ENCODE assay signal across 1 cellular context in genomic region chr6:18034798-18035202, GRCh38.
A peak's percentile ranks its signal among the peaks of the same experiment; 100 is the strongest.
TF ChIP-seq lines count a peak whose summit lies in the region.

No MANE protein-coding gene starts in this region.

TF ChIP-seq in HepG2, 621 proteins besides CTCF, POLR2A, EP300 and RAD21 (continued from another document and continues in another):
- TF ChIP-seq CHCHD3 (CRISPR knock-in tag; IDR thresholded peaks at IDR 0.05) (no peak), BCL6 (CRISPR knock-in tag; IDR thresholded peaks at IDR 0.05) (0 out of 2 replicates have a peak, but pooled peaks have one; percentile 26), KDM4B (CRISPR knock-in tag; IDR thresholded peaks at IDR 0.05) (no peak), NFIC (IDR thresholded peaks at IDR 0.05; ENCODE audit: low read length) (peak; percentile 55; the same call in 1 of the 2 replicates), SRSF9 (IDR thresholded peaks at IDR 0.05; ENCODE audit: borderline replicate concordance, insufficient read depth, low read depth, low read length, poor library complexity, severe bottlenecking) (no peak), SNRNP70 (IDR thresholded peaks at IDR 0.05; ENCODE audit: low read depth, low read length) (no peak), IRF9 (CRISPR knock-in tag; IDR thresholded peaks at IDR 0.05; ENCODE audit: borderline replicate concordance) (no peak), ISL2 (CRISPR knock-in tag; IDR thresholded peaks at IDR 0.05) (0 out of 2 replicates have a peak, but pooled peaks have one; percentile 34), IRF1 (CRISPR knock-in tag; IDR thresholded peaks at IDR 0.05; ENCODE audit: low read depth) (no peak), ZNF251 (CRISPR knock-in tag; IDR thresholded peaks at IDR 0.05) (no peak), TBL1XR1 (IDR thresholded peaks at IDR 0.05; ENCODE audit: borderline replicate concordance, low read length, partially characterized antibody) (peak; percentile 38), ZNF232 (CRISPR knock-in tag; IDR thresholded peaks at IDR 0.05; ENCODE audit: borderline replicate concordance) (no peak), NFAT5 (CRISPR knock-in tag; IDR thresholded peaks at IDR 0.05) (no peak), ZNF460 (CRISPR knock-in tag; IDR thresholded peaks at IDR 0.05; ENCODE audit: borderline replicate concordance) (no peak), ZNF781 (CRISPR knock-in tag; IDR thresholded peaks at IDR 0.05; ENCODE audit: borderline replicate concordance, not compliant biosample characterization) (no peak), POLR2AphosphoS2 (IDR thresholded peaks at IDR 0.05; ENCODE audit: low read depth, low read length) (no peak), ZNF607 (CRISPR knock-in tag; IDR thresholded peaks at IDR 0.05; ENCODE audit: borderline replicate concordance) (no peak), PAF1 (CRISPR knock-in tag; IDR thresholded peaks at IDR 0.05) (no peak), RBFOX2 (IDR thresholded peaks at IDR 0.05; ENCODE audit: low read depth, low read length) (no peak), HOMEZ (CRISPR knock-in tag; IDR thresholded peaks at IDR 0.05; ENCODE audit: low read depth) (peak; percentile 62; the same call in 1 of the 2 replicates), ZNF225 (CRISPR knock-in tag; IDR thresholded peaks at IDR 0.05) (no peak), ZNF670 (CRISPR knock-in tag; IDR thresholded peaks at IDR 0.05; ENCODE audit: borderline replicate concordance) (no peak), MIXL1 (CRISPR knock-in tag; IDR thresholded peaks at IDR 0.05) (no peak), SKIL (CRISPR knock-in tag; IDR thresholded peaks at IDR 0.05; ENCODE audit: borderline replicate concordance) (no peak), FIP1L1 (IDR thresholded peaks at IDR 0.05; ENCODE audit: borderline replicate concordance, insufficient read depth, low read depth, low read length) (no peak), ZUFSP (CRISPR knock-in tag; IDR thresholded peaks at IDR 0.05; ENCODE audit: borderline replicate concordance) (no peak), BCL3 (CRISPR knock-in tag; IDR thresholded peaks at IDR 0.05) (no peak), ZNF549 (CRISPR knock-in tag; IDR thresholded peaks at IDR 0.05) (0 out of 2 replicates have a peak, but pooled peaks have one; percentile 40), ARNT2 (CRISPR knock-in tag; IDR thresholded peaks at IDR 0.05; ENCODE audit: low read depth) (no peak), WIZ (CRISPR knock-in tag; IDR thresholded peaks at IDR 0.05) (no peak), HMG20B (CRISPR knock-in tag; conservative IDR thresholded peaks at IDR 0.05) (no peak), MATR3 (CRISPR knock-in tag; IDR thresholded peaks at IDR 0.05) (no peak), ZFP37 (CRISPR knock-in tag; IDR thresholded peaks at IDR 0.05; ENCODE audit: borderline replicate concordance) (no peak), DNMT1 (CRISPR knock-in tag; IDR thresholded peaks at IDR 0.05) (no peak), AGO1 (IDR thresholded peaks at IDR 0.05; ENCODE audit: low read depth, low read length, poor library complexity, severe bottlenecking) (no peak), ZNF44 (CRISPR knock-in tag; IDR thresholded peaks at IDR 0.05) (no peak), ZBTB4 (CRISPR knock-in tag; IDR thresholded peaks at IDR 0.05; ENCODE audit: borderline replicate concordance) (no peak), KDM6A (CRISPR knock-in tag; IDR thresholded peaks at IDR 0.05; ENCODE audit: low read depth) (0 out of 2 replicates have a peak, but pooled peaks have one; percentile 16), DMAP1 (CRISPR knock-in tag; IDR thresholded peaks at IDR 0.05) (no peak), ZSCAN30 (CRISPR knock-in tag; IDR thresholded peaks at IDR 0.05) (no peak), NFE2 (CRISPR knock-in tag; IDR thresholded peaks at IDR 0.05) (no peak), ZNF589 (CRISPR knock-in tag; conservative IDR thresholded peaks at IDR 0.05) (no peak), DRAP1 (CRISPR knock-in tag; IDR thresholded peaks at IDR 0.05) (no peak), NR2F1 (CRISPR knock-in tag; IDR thresholded peaks at IDR 0.05) (no peak; a peak in 1 of 4 replicates), MTA3 (CRISPR knock-in tag; IDR thresholded peaks at IDR 0.05) (no peak), DR1 (CRISPR knock-in tag; IDR thresholded peaks at IDR 0.05) (no peak), KDM2A (CRISPR knock-in tag; IDR thresholded peaks at IDR 0.05; ENCODE audit: borderline replicate concordance, low read depth) (peak; percentile 59; the same call in 1 of the 2 replicates), KLF15 (CRISPR knock-in tag; IDR thresholded peaks at IDR 0.05; ENCODE audit: borderline replicate concordance) (no peak)
